In the genomic region with DNA sequence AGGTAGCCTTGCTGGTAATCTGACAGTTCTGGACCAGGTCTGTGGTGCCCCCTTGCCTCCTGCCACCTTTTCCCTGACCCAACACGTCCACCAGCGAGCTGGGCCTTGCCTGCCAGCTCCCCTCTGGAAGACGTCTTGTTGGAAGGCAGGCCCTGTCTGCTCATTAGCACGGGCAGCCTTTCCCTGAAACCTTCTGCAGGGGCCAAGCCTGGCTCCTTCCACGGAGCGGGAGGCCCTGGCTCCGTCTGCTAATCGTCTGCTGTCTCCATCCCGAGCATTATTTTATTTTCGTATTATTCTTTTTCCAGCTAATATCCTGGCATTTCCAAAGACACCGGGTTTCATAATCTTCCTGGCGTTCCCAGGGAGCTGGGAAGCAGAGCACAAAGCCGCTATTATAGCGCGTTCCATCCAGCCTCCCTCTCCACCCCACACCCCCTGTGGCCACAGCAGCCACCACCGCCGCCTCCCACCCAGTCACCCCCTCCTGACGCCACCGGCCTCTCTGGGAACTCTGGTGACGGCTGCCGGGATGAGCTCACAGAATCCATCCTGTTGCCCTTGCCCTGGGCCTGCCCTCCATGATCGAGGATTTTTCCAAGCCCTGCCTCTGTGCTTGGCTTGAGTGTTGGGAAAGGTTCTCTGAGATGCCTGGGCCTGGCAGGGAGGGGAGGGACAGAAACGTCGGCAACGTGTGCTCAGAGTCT, we compare ENCODE assay signal across 9 cellular contexts.
DNase-seq lines count a peak whose midpoint lies in the region; ATAC-seq and TF ChIP-seq lines count a peak whose summit lies in the region.
"Had no signal": no experiment of that assay in that cellular context is flagged by ENCODE, and none has a peak within 500 bp of the region (broad histone marks: within the 10 kb centered on the region; RNA-seq: fewer than 3 reads in every experiment).

No MANE protein-coding gene starts in this region.

- H2BK5ac ChIP-seq in neuronal stem cell (ENCODE audit: low read length), result peak overlapping the region; percentile 87

- no peaks in the 10 kb centered on the region for H3K9me3 ChIP-seq in ascending aorta
- no peaks in the 10 kb centered on the region for H3K9me3 ChIP-seq in neuronal stem cell (replicated peaks in 1 of 2; ENCODE audit: control insufficient read depth in 2 of 2, insufficient read depth in 1 of 2, low read depth in 1 of 2, low read length in 2 of 2)
- no peaks in the 10 kb centered on the region for H3K9me3 ChIP-seq in transverse colon

- H3K27me3 ChIP-seq in ascending aorta (no peaks in the 10 kb centered on the region), neuronal stem cell (ENCODE audit: control insufficient read depth in 3 of 3, insufficient read depth in 3 of 3, low read depth in 1 of 3, low read length in 3 of 3) (peaks cover 0 to 4% (median 0%) of the 10 kb centered on the region in 3 experiments), transverse colon (no peaks in the 10 kb centered on the region)

- no peak overlapping the region for H4K91ac ChIP-seq in neuronal stem cell (ENCODE audit: low read depth, low read length, poor library complexity)

- no peaks in the 10 kb centered on the region for H3K36me3 ChIP-seq in ascending aorta
- no peaks in the 10 kb centered on the region for H3K36me3 ChIP-seq in neuronal stem cell (replicated peaks in 1 of 2; ENCODE audit: control insufficient read depth in 2 of 2, insufficient read depth in 2 of 2, low read length in 2 of 2)
- H3K36me3 ChIP-seq in transverse colon, result no peaks in the 10 kb centered on the region

- H3K4me3 ChIP-seq in ascending aorta (peak overlapping the region; percentile 5 to 39), neuronal stem cell (ENCODE audit: low read length in 2 of 2) (no peak overlapping the region), transverse colon (no peak overlapping the region)

- ATAC-seq in Right ventricle myocardium inferior, result peak; percentile 90
- ATAC-seq in HG03135 (IDR thresholded peaks at IDR 0.05; ENCODE audit: unreplicated experiment), result no peak

- TF ChIP-seq CTCF in ascending aorta (IDR thresholded peaks at IDR 0.05) (no peak), transverse colon (IDR thresholded peaks at IDR 0.05) (no peak)

- in situ Hi-C loops in transverse colon (cut with MboI; ENCODE audit: low pct_ligation_motif_present in 1 of 4, low pct_unique_long_range_greater_than_20kb in 1 of 4, low sequenced_read_pairs in 3 of 4), result no loop called here

- intact Hi-C loops in ascending aorta (cut with DNase I) (no loop called here), Right ventricle myocardium inferior (cut with DNase I) (no loop called here), transverse colon (cut with DNase I; ENCODE audit: low total_unique reads) (no loop called here)

- no peaks in the 10 kb centered on the region for H3K79me1 ChIP-seq in neuronal stem cell (ENCODE audit: low read depth, low read length)

- H3K4me2 ChIP-seq in neuronal stem cell (ENCODE audit: insufficient read depth, low read length, poor library complexity, severe bottlenecking), result no peak overlapping the region

- DNase-seq in ascending aorta (ENCODE audit: low spot score in 2 of 2) (peak; percentile 53 to 92), Right ventricle myocardium inferior (ENCODE audit: missing footprints) (peak; percentile 90), neuronal stem cell (ENCODE audit: low spot score) (no peak), transverse colon (peak; percentile 14), NCI-H1092 treated with DMSO at 0.1 percent for 48 hours (lab: John Stamatoyannopoulos, UW) (no peak), EL (no peak), NCI-H345 (lab: John Stamatoyannopoulos, UW) (no peak)
- DNase-seq: mesendoderm had no signal

- H3K23ac ChIP-seq in neuronal stem cell (ENCODE audit: low read depth, low read length, poor library complexity), result peak overlapping the region; percentile 83

- WGBS in neuronal stem cell (ENCODE audit: extremely low coverage in 2 of 2, insufficient read length in 2 of 2, insufficient replicate concordance in 1 of 2), 2 donors, result no CpG with 5 or more reads among the region's 25 CpGs
- WGBS in transverse colon (ENCODE audit: low coverage in 1 of 2), 2 donors, result 79% methylated on average over 9 to 25 of the region's 25 CpGs

- H2AFZ ChIP-seq in neuronal stem cell (ENCODE audit: low read length), result no peak overlapping the region

- TF ChIP-seq POLR2A in transverse colon (IDR thresholded peaks at IDR 0.05), result no peak

- H2AK5ac ChIP-seq in neuronal stem cell (ENCODE audit: low read depth, low read length), result peak overlapping the region; percentile 18

- H3K9ac ChIP-seq in neuronal stem cell (ENCODE audit: low read depth, low read length, poor library complexity), result peak overlapping the region; percentile 74

- peak overlapping the region; percentile 77 for H3K18ac ChIP-seq in neuronal stem cell (ENCODE audit: low read length)

- no peak overlapping the region for H3K4ac ChIP-seq in neuronal stem cell (ENCODE audit: low read length)

- TF ChIP-seq EP300 in transverse colon (IDR thresholded peaks at IDR 0.05; ENCODE audit: low read depth), result no peak

- no peak overlapping the region for H3K14ac ChIP-seq in neuronal stem cell (ENCODE audit: low read length)

- no peak overlapping the region for H2BK120ac ChIP-seq in neuronal stem cell (ENCODE audit: low read depth, low read length)

- no peak overlapping the region for H2BK12ac ChIP-seq in neuronal stem cell (ENCODE audit: low read length)

- H4K8ac ChIP-seq in neuronal stem cell (ENCODE audit: low read depth, low read length), result no peak overlapping the region

- H3K4me1 ChIP-seq in ascending aorta (peaks cover 4 to 5% of the 10 kb centered on the region in 2 donors), neuronal stem cell (ENCODE audit: control insufficient read depth in 2 of 2, insufficient read depth in 1 of 2, low read depth in 1 of 2, low read length in 2 of 2) (peaks cover 0 to 4% of the 10 kb centered on the region in 2 donors), transverse colon (no peaks in the 10 kb centered on the region)

- peak overlapping the region; percentile 20 for H2BK15ac ChIP-seq in neuronal stem cell (ENCODE audit: low read length)

- H3K27ac ChIP-seq in ascending aorta (peak overlapping the region; percentile 91 to 92), neuronal stem cell (replicated peaks; ENCODE audit: low read length) (no peak overlapping the region), transverse colon (peak overlapping the region in 3 of 4 donors; percentile 10 to 61 (median 57))

Comparison
In these comparisons a context has a peak if more than half of its experiments do, and no peak if none do; other contexts are left out.
1. DNase-seq: peak in ascending aorta (2 of 2), Right ventricle myocardium inferior (single experiment) and transverse colon (single experiment); none in neuronal stem cell (single experiment), NCI-H1092 treated with DMSO at 0.1 percent for 48 hours (single experiment), EL (single experiment) and NCI-H345 (single experiment).
2. H3K4me3 ChIP-seq: peak in ascending aorta (2 of 2); none in neuronal stem cell (0 of 2) and transverse colon (0 of 4).